ENCODE assay signal across 1 cellular context in the genomic region with DNA sequence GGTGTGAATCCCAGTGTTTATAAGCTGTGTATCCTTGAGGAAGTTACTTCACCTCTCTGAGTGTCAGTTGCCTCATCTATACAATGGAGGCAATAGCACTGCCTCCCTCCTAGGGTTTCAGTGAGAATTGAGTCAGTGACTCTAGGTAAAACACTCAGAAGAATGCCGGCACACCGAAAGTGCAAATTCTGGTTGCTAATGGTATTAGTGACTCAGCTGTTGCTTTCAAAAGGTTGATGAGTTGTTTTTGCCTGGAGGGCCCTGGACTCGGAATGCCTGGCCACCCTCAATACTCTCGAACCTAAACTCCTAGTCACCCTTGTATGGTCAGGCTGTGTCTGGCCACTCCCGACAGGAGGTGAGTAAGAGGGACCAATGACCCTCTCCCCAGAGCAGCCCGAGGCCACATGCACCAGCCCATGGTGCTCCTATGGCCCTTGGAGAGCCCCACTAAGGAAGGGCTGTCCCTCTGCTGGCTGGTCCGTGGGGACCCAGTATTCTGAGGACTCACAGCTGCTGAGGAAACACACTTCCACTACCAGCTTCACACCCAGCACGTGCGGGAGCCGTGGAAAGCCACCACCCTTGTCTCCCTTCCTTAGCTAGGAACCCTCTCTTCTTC.
TF ChIP-seq lines count a peak whose summit lies in the region.

No MANE protein-coding gene starts in this region.

TF ChIP-seq in GM12878, 131 proteins besides CTCF, POLR2A, EP300 and RAD21 (continued from another document):
- TF ChIP-seq CUX1 (IDR thresholded peaks at IDR 0.05; ENCODE audit: insufficient replicate concordance, low read depth, low read length) (no peak), RELA (IDR thresholded peaks at IDR 0.05; ENCODE audit: borderline replicate concordance, partially characterized antibody) (no peak), MXI1 (IDR thresholded peaks at IDR 0.05; ENCODE audit: low read depth, low read length) (no peak), ZBTB40 (IDR thresholded peaks at IDR 0.05; ENCODE audit: borderline replicate concordance) (no peak), RCOR1 (conservative IDR thresholded peaks at IDR 0.05; ENCODE audit: low read depth, low read length) (no peak), YY1 (IDR thresholded peaks at IDR 0.05; ENCODE audit: low read depth, low read length) (peak; percentile 63; the same call in 1 of the 2 replicates), RB1 (IDR thresholded peaks at IDR 0.05; ENCODE audit: borderline replicate concordance) (no peak), NFXL1 (IDR thresholded peaks at IDR 0.05; ENCODE audit: borderline replicate concordance) (no peak), BACH1 (IDR thresholded peaks at IDR 0.05; ENCODE audit: borderline replicate concordance) (no peak), EED (IDR thresholded peaks at IDR 0.05; ENCODE audit: low read depth) (peak; percentile 24; the same call in 1 of the 2 replicates), BRCA1 (IDR thresholded peaks at IDR 0.05; ENCODE audit: low read depth, low read length) (no peak), JUNB (IDR thresholded peaks at IDR 0.05) (peak; percentile 73), STAT3 (IDR thresholded peaks at IDR 0.05; ENCODE audit: low read depth, low read length) (no peak), TCF7 (IDR thresholded peaks at IDR 0.05; ENCODE audit: borderline replicate concordance) (no peak), SUPT20H (IDR thresholded peaks at IDR 0.05; ENCODE audit: borderline replicate concordance, control insufficient read depth, low read depth, low read length) (no peak), HCFC1 (IDR thresholded peaks at IDR 0.05; ENCODE audit: low read length) (no peak), CBFB (IDR thresholded peaks at IDR 0.05; ENCODE audit: low read depth) (no peak), NBN (IDR thresholded peaks at IDR 0.05) (no peak), ZNF207 (IDR thresholded peaks at IDR 0.05; ENCODE audit: borderline replicate concordance) (no peak), CHD1 (IDR thresholded peaks at IDR 0.05; ENCODE audit: low read depth, low read length) (no peak), SMARCA5 (IDR thresholded peaks at IDR 0.05) (peak; percentile 32; the same call in 1 of the 2 replicates), CREM (IDR thresholded peaks at IDR 0.05; ENCODE audit: low read depth) (peak; percentile 41; the same call in 1 of the 2 replicates), CBX5 (IDR thresholded peaks at IDR 0.05; ENCODE audit: low read depth) (0 out of 2 replicates have a peak, but pooled peaks have one; percentile 67), E2F8 (IDR thresholded peaks at IDR 0.05; ENCODE audit: low read depth, partially characterized antibody) (no peak), FOXK2 (IDR thresholded peaks at IDR 0.05) (no peak), IRF4 (IDR thresholded peaks at IDR 0.05; ENCODE audit: low read depth, low read length) (0 out of 2 replicates have a peak, but pooled peaks have one; percentile 67), ZNF384 (IDR thresholded peaks at IDR 0.05; ENCODE audit: borderline replicate concordance, low read depth, low read length) (no peak), E4F1 (IDR thresholded peaks at IDR 0.05; ENCODE audit: borderline replicate concordance, partially characterized antibody) (no peak), RAD51 (IDR thresholded peaks at IDR 0.05) (no peak), ETV6 (conservative IDR thresholded peaks at IDR 0.05 in 1 of 2, IDR thresholded peaks at IDR 0.05 in 1 of 2; ENCODE audit: borderline replicate concordance in 1 of 2, low read depth in 1 of 2) (peak in 1 of 2 experiments; percentile 67; a peak in 1 of 4 replicates), SUZ12 (IDR thresholded peaks at IDR 0.05; ENCODE audit: unreplicated experiment) (no peak), KAT2A (conservative IDR thresholded peaks at IDR 0.05; ENCODE audit: control insufficient read depth, low read depth, low read length) (no peak), MTA2 (IDR thresholded peaks at IDR 0.05; ENCODE audit: low read depth) (no peak), YBX1 (IDR thresholded peaks at IDR 0.05) (no peak), BCL11A (IDR thresholded peaks at IDR 0.05; ENCODE audit: low read depth, low read length) (no peak), MEF2B (IDR thresholded peaks at IDR 0.05; ENCODE audit: partially characterized antibody, poor library complexity, severe bottlenecking) (no peak), RUNX3 (IDR thresholded peaks at IDR 0.05; ENCODE audit: low read length) (peak; percentile 60)
- TF ChIP-seq, protein P1, sequence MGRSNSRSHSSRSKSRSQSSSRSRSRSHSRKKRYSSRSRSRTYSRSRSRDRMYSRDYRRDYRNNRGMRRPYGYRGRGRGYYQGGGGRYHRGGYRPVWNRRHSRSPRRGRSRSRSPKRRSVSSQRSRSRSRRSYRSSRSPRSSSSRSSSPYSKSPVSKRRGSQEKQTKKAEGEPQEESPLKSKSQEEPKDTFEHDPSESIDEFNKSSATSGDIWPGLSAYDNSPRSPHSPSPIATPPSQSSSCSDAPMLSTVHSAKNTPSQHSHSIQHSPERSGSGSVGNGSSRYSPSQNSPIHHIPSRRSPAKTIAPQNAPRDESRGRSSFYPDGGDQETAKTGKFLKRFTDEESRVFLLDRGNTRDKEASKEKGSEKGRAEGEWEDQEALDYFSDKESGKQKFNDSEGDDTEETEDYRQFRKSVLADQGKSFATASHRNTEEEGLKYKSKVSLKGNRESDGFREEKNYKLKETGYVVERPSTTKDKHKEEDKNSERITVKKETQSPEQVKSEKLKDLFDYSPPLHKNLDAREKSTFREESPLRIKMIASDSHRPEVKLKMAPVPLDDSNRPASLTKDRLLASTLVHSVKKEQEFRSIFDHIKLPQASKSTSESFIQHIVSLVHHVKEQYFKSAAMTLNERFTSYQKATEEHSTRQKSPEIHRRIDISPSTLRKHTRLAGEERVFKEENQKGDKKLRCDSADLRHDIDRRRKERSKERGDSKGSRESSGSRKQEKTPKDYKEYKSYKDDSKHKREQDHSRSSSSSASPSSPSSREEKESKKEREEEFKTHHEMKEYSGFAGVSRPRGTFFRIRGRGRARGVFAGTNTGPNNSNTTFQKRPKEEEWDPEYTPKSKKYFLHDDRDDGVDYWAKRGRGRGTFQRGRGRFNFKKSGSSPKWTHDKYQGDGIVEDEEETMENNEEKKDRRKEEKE (IDR thresholded peaks at IDR 0.05) = no peak
- TF ChIP-seq, protein P2, sequence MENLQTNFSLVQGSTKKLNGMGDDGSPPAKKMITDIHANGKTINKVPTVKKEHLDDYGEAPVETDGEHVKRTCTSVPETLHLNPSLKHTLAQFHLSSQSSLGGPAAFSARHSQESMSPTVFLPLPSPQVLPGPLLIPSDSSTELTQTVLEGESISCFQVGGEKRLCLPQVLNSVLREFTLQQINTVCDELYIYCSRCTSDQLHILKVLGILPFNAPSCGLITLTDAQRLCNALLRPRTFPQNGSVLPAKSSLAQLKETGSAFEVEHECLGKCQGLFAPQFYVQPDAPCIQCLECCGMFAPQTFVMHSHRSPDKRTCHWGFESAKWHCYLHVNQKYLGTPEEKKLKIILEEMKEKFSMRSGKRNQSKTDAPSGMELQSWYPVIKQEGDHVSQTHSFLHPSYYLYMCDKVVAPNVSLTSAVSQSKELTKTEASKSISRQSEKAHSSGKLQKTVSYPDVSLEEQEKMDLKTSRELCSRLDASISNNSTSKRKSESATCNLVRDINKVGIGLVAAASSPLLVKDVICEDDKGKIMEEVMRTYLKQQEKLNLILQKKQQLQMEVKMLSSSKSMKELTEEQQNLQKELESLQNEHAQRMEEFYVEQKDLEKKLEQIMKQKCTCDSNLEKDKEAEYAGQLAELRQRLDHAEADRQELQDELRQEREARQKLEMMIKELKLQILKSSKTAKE (IDR thresholded peaks at IDR 0.05; ENCODE audit: low read depth, poor library complexity, severe bottlenecking) = no peak
TF ChIP-seq in GM12878: peak in this region for 12.
